17 cellular contexts compared by ENCODE assay signal in genomic region chr12:97568336-97569180, GRCh38.
DNase-seq lines count a peak whose midpoint lies in the region; ATAC-seq and TF ChIP-seq lines count a peak whose summit lies in the region.
"Had no signal": no experiment of that assay in that cellular context is flagged by ENCODE, and none has a peak within 500 bp of the region (broad histone marks: within the 10 kb centered on the region; RNA-seq: fewer than 3 reads in every experiment).

No MANE protein-coding gene starts in this region.

- no peak overlapping the region for H3K27ac Mint-ChIP-seq in immature natural killer cell
- H3K27ac Mint-ChIP-seq: activated naive CD4-positive, alpha-beta T cell treated with anti-CD3 and anti-CD28 coated beads, Interleukin-2, amount 10 ng/mL, durations not matched to agents 7 days and 5 days; stimulated activated naive B cell treated with anti-CD40 and anti-IgM and Interleukin-4, amounts not matched to agents 10 μg/mL and 1 μg/mL and 100 μg/mL, for 72 hours had no signal

- no TSS peak for BruUV-seq in Panc1 (replicated peaks; lab: Mats Ljungman, UMichigan)

- peak overlapping the region; percentile 47 for H3K4me2 ChIP-seq in hepatocyte
- peak overlapping the region; percentile 9 for H3K4me2 ChIP-seq in parathyroid adenoma (ENCODE audit: low read length)

- ATAC-seq in Panc1: peak; percentile 96
- ATAC-seq in HG03159 (IDR thresholded peaks at IDR 0.05; ENCODE audit: unreplicated experiment): no peak
- ATAC-seq: stimulated activated naive B cell treated with anti-CD40 and anti-IgM and Interleukin-4, amounts not matched to agents 10 μg/mL and 1 μg/mL and 100 μg/mL, for 72 hours had no signal

- intact Hi-C loops in Panc1 (cut with micrococcal nuclease; ENCODE audit: unreplicated experiment): no loop called here

- no peaks in the 10 kb centered on the region for H3K9me2 ChIP-seq in hepatocyte (replicated peaks; ENCODE audit: insufficient read depth)

- H2AFZ ChIP-seq in hepatocyte (no peak overlapping the region), parathyroid adenoma (peak overlapping the region; percentile 54)

- H3K27ac ChIP-seq in Panc1 (ENCODE audit: low read length) (peak overlapping the region; percentile 79), hepatocyte (peak overlapping the region; percentile 86), parathyroid adenoma (no peak overlapping the region)
- H3K27ac ChIP-seq: C4-2B, HL-60 had no signal

- DNase-seq in DMS53 treated with DMSO at 0.1 percent for 48 hours (lab: John Stamatoyannopoulos, UW; ENCODE audit: unreplicated experiment): peak; percentile 99
- no peak for DNase-seq in Panc1 (ENCODE audit: low read depth, low spot score)
- peak; percentile 78 for DNase-seq in hepatocyte (ENCODE audit: low spot score)
- no peak for DNase-seq in COR-L47 (lab: John Stamatoyannopoulos, UW)
- no peak for DNase-seq in immature natural killer cell
- DNase-seq in GM03348 (ENCODE audit: low spot score): no peak
- DNase-seq: activated naive CD4-positive, alpha-beta T cell treated with anti-CD3 and anti-CD28 coated beads, Interleukin-2, amount 10 ng/mL, durations not matched to agents 7 days and 5 days; esophagus squamous epithelium; GF-D8; NCI-H226; stimulated activated CD4-positive, alpha-beta T cell treated with anti-CD3 and anti-CD28 coated beads, Interleukin-4, amount 100 ng/mL, for 24 hours; stimulated activated naive B cell treated with anti-CD40 and anti-IgM and Interleukin-4, amounts not matched to agents 10 μg/mL and 1 μg/mL and 100 μg/mL, for 72 hours had no signal

- TF ChIP-seq CTCF in Panc1 (IDR thresholded peaks at IDR 0.05) (no peak), hepatocyte (IDR thresholded peaks at IDR 0.05; ENCODE audit: poor library complexity) (no peak), parathyroid adenoma (IDR thresholded peaks at IDR 0.05) (no peak)

- no peaks in the 10 kb centered on the region for H3K36me3 Mint-ChIP-seq in immature natural killer cell
- H3K36me3 Mint-ChIP-seq: activated naive CD4-positive, alpha-beta T cell treated with anti-CD3 and anti-CD28 coated beads, Interleukin-2, amount 10 ng/mL, durations not matched to agents 7 days and 5 days; stimulated activated naive B cell treated with anti-CD40 and anti-IgM and Interleukin-4, amounts not matched to agents 10 μg/mL and 1 μg/mL and 100 μg/mL, for 72 hours had no signal

- no peaks in the 10 kb centered on the region for H3K4me1 Mint-ChIP-seq in immature natural killer cell
- H3K4me1 Mint-ChIP-seq: activated naive CD4-positive, alpha-beta T cell treated with anti-CD3 and anti-CD28 coated beads, Interleukin-2, amount 10 ng/mL, durations not matched to agents 7 days and 5 days; stimulated activated naive B cell treated with anti-CD40 and anti-IgM and Interleukin-4, amounts not matched to agents 10 μg/mL and 1 μg/mL and 100 μg/mL, for 72 hours had no signal

- H3K27me3 ChIP-seq in Panc1 (ENCODE audit: control insufficient read depth, insufficient read depth, low read length): no peaks in the 10 kb centered on the region
- no peaks in the 10 kb centered on the region for H3K27me3 ChIP-seq in hepatocyte
- no peaks in the 10 kb centered on the region for H3K27me3 ChIP-seq in parathyroid adenoma (ENCODE audit: control insufficient read depth, insufficient read depth, low read length)
- H3K27me3 ChIP-seq: esophagus squamous epithelium had no signal

- in situ Hi-C loops in Panc1 (cut with HindIII; ENCODE audit: low pct_unique_long_range_greater_than_20kb, low sequenced_read_pairs): no loop called here

- CTCF ChIA-PET in Panc1 (lab: Charles Lee): interaction anchor here (0.7 kb wide), 1 partner anchor 19 kb away, joined by 3 read pairs; no protein-coding TSS in a partner anchor

- H3K4me3 ChIP-seq in Panc1 (ENCODE audit: low read depth in 2 of 2, low read length in 2 of 2) (no peak overlapping the region), hepatocyte (no peak overlapping the region), parathyroid adenoma (ENCODE audit: low read depth, low read length) (no peak overlapping the region)
- H3K4me3 ChIP-seq: esophagus squamous epithelium, HAP-1 had no signal

- H3K27me3 Mint-ChIP-seq in immature natural killer cell (ENCODE audit: low read depth in 3 of 3): peaks cover 0 to 2% (median 0%) of the 10 kb centered on the region in 3 donors
- H3K27me3 Mint-ChIP-seq: activated naive CD4-positive, alpha-beta T cell treated with anti-CD3 and anti-CD28 coated beads, Interleukin-2, amount 10 ng/mL, durations not matched to agents 7 days and 5 days; stimulated activated naive B cell treated with anti-CD40 and anti-IgM and Interleukin-4, amounts not matched to agents 10 μg/mL and 1 μg/mL and 100 μg/mL, for 72 hours had no signal

- WGBS in hepatocyte (ENCODE audit: low lambda C conversion rate, missing lambda C conversion rate): 49% methylated on average over 4 of the region's 4 CpGs

- H4K20me1 ChIP-seq in hepatocyte (ENCODE audit: insufficient read depth, poor library complexity, severe bottlenecking): no peaks in the 10 kb centered on the region

- no peak overlapping the region for H3K9ac ChIP-seq in parathyroid adenoma

- H3K9me3 ChIP-seq in Panc1 (ENCODE audit: control insufficient read depth, insufficient read depth, low read depth, low read length): no peaks in the 10 kb centered on the region; the same call in 1 of the 2 replicates
- no peaks in the 10 kb centered on the region for H3K9me3 ChIP-seq in hepatocyte (ENCODE audit: low read depth)
- H3K9me3 ChIP-seq in parathyroid adenoma (ENCODE audit: control insufficient read depth, low read length): no peaks in the 10 kb centered on the region
- H3K9me3 ChIP-seq: esophagus squamous epithelium, HAP-1 had no signal

- H3K4me1 ChIP-seq in Panc1 (ENCODE audit: control insufficient read depth, insufficient read depth, low read length): peaks cover 7% of the 10 kb centered on the region; the same call in 1 of the 2 replicates
- peaks cover 25% of the 10 kb centered on the region for H3K4me1 ChIP-seq in hepatocyte (ENCODE audit: insufficient read depth)
- H3K4me1 ChIP-seq in parathyroid adenoma: peaks cover 8% of the 10 kb centered on the region
- H3K4me1 ChIP-seq: HAP-1 had no signal

- H3K79me2 ChIP-seq in hepatocyte: no peaks in the 10 kb centered on the region
- H3K79me2 ChIP-seq in parathyroid adenoma: no peaks in the 10 kb centered on the region

- POLR2A ChIA-PET in Panc1 (lab: Charles Lee): no interaction called here

- no peak overlapping the region for H3K4me3 Mint-ChIP-seq in immature natural killer cell
- H3K4me3 Mint-ChIP-seq: activated naive CD4-positive, alpha-beta T cell treated with anti-CD3 and anti-CD28 coated beads, Interleukin-2, amount 10 ng/mL, durations not matched to agents 7 days and 5 days; stimulated activated naive B cell treated with anti-CD40 and anti-IgM and Interleukin-4, amounts not matched to agents 10 μg/mL and 1 μg/mL and 100 μg/mL, for 72 hours had no signal

- H3K9me3 Mint-ChIP-seq in immature natural killer cell: peaks cover 0 to 16% (median 6%) of the 10 kb centered on the region in 6 donors

- H3K36me3 ChIP-seq in Panc1 (ENCODE audit: control insufficient read depth, insufficient read depth, low read length) (no peaks in the 10 kb centered on the region), hepatocyte (replicated peaks; ENCODE audit: insufficient read depth, low read depth) (no peaks in the 10 kb centered on the region), parathyroid adenoma (ENCODE audit: control insufficient read depth, insufficient read depth, low read length) (no peaks in the 10 kb centered on the region)
- H3K36me3 ChIP-seq: esophagus squamous epithelium, HAP-1 had no signal

Comparison
In these comparisons a context has a peak if more than half of its experiments do, and no peak if none do; other contexts are left out.
1. DNase-seq: peak in DMS53 treated with DMSO at 0.1 percent for 48 hours (single experiment) and hepatocyte (single experiment); none in Panc1 (single experiment), COR-L47 (single experiment), immature natural killer cell (0 of 3) and GM03348 (single experiment).